ENCODE assay signal across 8 cellular contexts in genomic region chr1:224433671-224434446, GRCh38.
DNase-seq lines count a peak whose midpoint lies in the region; ATAC-seq and TF ChIP-seq lines count a peak whose summit lies in the region.

No MANE protein-coding gene starts in this region.

- in situ Hi-C loops in KBM-7 (cut with MboI; ENCODE audit: low pct_unique_long_range_greater_than_20kb, low sequenced_read_pairs), result no loop called here

- no peak for TF ChIP-seq CTCF in DND-41 (IDR thresholded peaks at IDR 0.05; ENCODE audit: borderline replicate concordance, extremely low read depth, low read length, poor library complexity, severe bottlenecking)

- peak overlapping the region; percentile 70 for H3K9ac ChIP-seq in DND-41 (ENCODE audit: low read depth, low read length)

- H3K36me3 ChIP-seq in DND-41 (ENCODE audit: insufficient read depth, low read length), result peaks cover 27% of the 10 kb centered on the region

- H3K4me2 ChIP-seq in DND-41 (ENCODE audit: insufficient read depth, low read length), result peak overlapping the region; percentile 96

- H3K27ac ChIP-seq in DND-41 (ENCODE audit: low read length), result peak overlapping the region; percentile 66

- H3K4me3 ChIP-seq in DND-41 (ENCODE audit: low read depth in 1 of 2, low read length in 2 of 2), result peak overlapping the region; percentile 83 to 90

- peak; percentile 29 for DNase-seq in DND-41
- peak; percentile 10 for DNase-seq in KBM-7
- peak; percentile 35 to 37 for DNase-seq in activated CD4-positive, alpha-beta T cell treated with anti-CD3 and anti-CD28 coated beads, Interleukin-2, amount 50 U/mL, for 48 hours
- DNase-seq in effector CD4-positive, alpha-beta T cell, result peak; percentile 47
- DNase-seq in medulla oblongata (ENCODE audit: extremely low spot score), result peak; percentile 33
- peak; percentile 25 to 53 (median 46) for DNase-seq in stimulated activated naive CD4-positive, alpha-beta T cell (lab: John Stamatoyannopoulos, UW)
- no peak for DNase-seq in NCI-H2171 treated with DMSO at 0.1 percent for 48 hours (lab: John Stamatoyannopoulos, UW)

- H3K4me1 ChIP-seq in DND-41 (ENCODE audit: insufficient read depth, low read length), result peaks cover 62% of the 10 kb centered on the region

- ATAC-seq in DND-41 (ENCODE audit: insufficient read depth, low read depth) (peak; percentile 15; the same call in 2 of the 3 replicates), HG03469 (IDR thresholded peaks at IDR 0.05; ENCODE audit: unreplicated experiment) (no peak)

- peaks cover 35% of the 10 kb centered on the region for H4K20me1 ChIP-seq in DND-41 (ENCODE audit: insufficient read depth, low read length)

- no peaks in the 10 kb centered on the region for H3K9me3 ChIP-seq in DND-41 (ENCODE audit: insufficient read depth, low read length, severe bottlenecking)

- H3K79me2 ChIP-seq in DND-41 (ENCODE audit: insufficient read depth, low read length), result peaks cover 72% of the 10 kb centered on the region

- H3K27me3 ChIP-seq in DND-41 (ENCODE audit: insufficient read depth, low read length, poor library complexity), result no peaks in the 10 kb centered on the region

- peak overlapping the region; percentile 64 for H2AFZ ChIP-seq in DND-41 (ENCODE audit: low read depth, low read length)
